In the genomic region with DNA sequence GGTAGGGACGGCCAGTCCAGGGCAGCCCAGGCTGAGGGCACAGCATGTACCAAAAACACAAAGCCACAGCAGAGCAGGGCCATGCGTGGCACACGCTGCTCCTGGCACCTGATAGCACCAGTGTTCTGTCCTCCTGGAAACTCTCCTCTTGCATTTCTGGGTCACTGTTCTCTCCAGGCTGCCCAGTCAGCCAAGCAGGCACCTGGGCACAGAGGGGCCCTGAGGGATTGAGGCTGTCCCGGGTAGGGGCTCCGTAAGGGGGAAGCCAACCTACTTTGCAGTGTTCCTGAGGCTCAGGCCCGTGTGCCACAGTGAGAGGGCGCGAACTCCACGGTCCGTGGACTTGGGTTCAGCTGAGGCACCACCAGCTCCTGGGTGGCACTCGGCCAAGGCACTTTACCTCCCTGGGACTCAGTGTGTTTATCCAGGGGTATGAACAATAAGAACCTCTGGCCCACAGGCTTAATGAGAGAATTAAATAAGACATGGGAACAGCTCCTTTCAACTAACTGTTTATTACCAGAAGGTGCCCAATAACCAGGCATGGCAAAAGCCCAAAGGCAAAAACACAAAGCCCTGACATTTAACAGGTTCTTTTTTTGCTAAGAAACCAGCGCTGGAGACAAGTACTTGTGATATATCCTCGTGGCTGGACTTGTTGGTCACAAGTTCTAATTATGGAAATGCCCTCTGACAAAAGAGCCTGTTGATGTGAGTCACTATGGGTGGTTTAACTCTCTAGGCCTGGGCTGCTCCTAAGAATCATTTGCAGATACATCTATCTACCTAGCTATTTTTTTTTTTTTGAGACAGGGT, we compare ENCODE assay signal across 8 cellular contexts.
DNase-seq lines count a peak whose midpoint lies in the region; ATAC-seq and TF ChIP-seq lines count a peak whose summit lies in the region.
"Not testable (repeated sequence)": the region's sequence is repeated elsewhere in the genome, so short reads cannot be mapped to it uniquely, and the experiment has no call there.

No MANE protein-coding gene starts in this region.

- H2AFZ ChIP-seq in KMS-11 (ENCODE audit: low read depth): peak overlapping the region; percentile 23

- H3K4me1 Mint-ChIP-seq in CD8-positive, alpha-beta memory T cell: peaks cover 31 to 32% (median 32%) of the 10 kb centered on the region in 3 donors
- H3K4me1 Mint-ChIP-seq in effector memory CD8-positive, alpha-beta T cell (ENCODE audit: low read depth in 2 of 2): peaks cover 23 to 28% of the 10 kb centered on the region in 2 donors
- peaks cover 32 to 43% of the 10 kb centered on the region in 2 donors for H3K4me1 Mint-ChIP-seq in natural killer cell treated with Interleukin-12 subunit alpha and Interleukin-12 subunit beta and Interleukin-15 and Interleukin-18, amount 100 ng/mL, for 72 hours (ENCODE audit: low read depth in 2 of 2)

- in situ Hi-C loops in Panc1 (cut with HindIII; ENCODE audit: low pct_unique_long_range_greater_than_20kb, low sequenced_read_pairs): not testable (repeated sequence)

- H3K27me3 Mint-ChIP-seq in CD8-positive, alpha-beta memory T cell; effector memory CD8-positive, alpha-beta T cell; natural killer cell treated with Interleukin-12 subunit alpha and Interleukin-12 subunit beta and Interleukin-15 and Interleukin-18, amount 100 ng/mL, for 72 hours: not testable (repeated sequence)

- H3K9ac ChIP-seq in KMS-11; adipocyte (ENCODE audit: low read length): not testable (repeated sequence)

- BruUV-seq in Panc1 (replicated peaks; lab: Mats Ljungman, UMichigan): not testable (repeated sequence)

- H3K27ac ChIP-seq in CD8-positive, alpha-beta memory T cell (ENCODE audit: low read depth, low read length); Panc1 (ENCODE audit: low read length): not testable (repeated sequence)
- peak overlapping the region; percentile 29 for H3K27ac ChIP-seq in KMS-11
- H3K27ac ChIP-seq in substantia nigra (ENCODE audit: low read depth, low read length, poor library complexity, severe bottlenecking): peak overlapping the region; percentile 53

- not testable (repeated sequence) for DNase-seq in CD8-positive, alpha-beta memory T cell; effector memory CD8-positive, alpha-beta T cell; natural killer cell treated with Interleukin-12 subunit alpha and Interleukin-12 subunit beta and Interleukin-15 and Interleukin-18, amount 100 ng/mL, for 72 hours (ENCODE audit: low spot score)
- DNase-seq in Panc1 (ENCODE audit: low read depth, low spot score) (peak; percentile 35), adipocyte (ENCODE audit: low read depth) (peak; percentile 54), left ventricle myocardium superior (peak; percentile 84), substantia nigra (lab: John Stamatoyannopoulos, UW) (peak in 37 of 49 donors; percentile 7 to 78 (median 46))

- POLR2A ChIA-PET in CD8-positive, alpha-beta memory T cell (lab: Charles Lee); Panc1 (lab: Charles Lee): not testable (repeated sequence)

- intact Hi-C loops in Panc1 (cut with micrococcal nuclease; ENCODE audit: unreplicated experiment); left ventricle myocardium superior (cut with micrococcal nuclease): not testable (repeated sequence)

- TF ChIP-seq CTCF in KMS-11 (conservative IDR thresholded peaks at IDR 0.05; ENCODE audit: low read depth, low read length); Panc1 (IDR thresholded peaks at IDR 0.05): not testable (repeated sequence)

- CTCF ChIA-PET in CD8-positive, alpha-beta memory T cell (lab: Charles Lee): not testable (repeated sequence)
- CTCF ChIA-PET in Panc1 (lab: Charles Lee): interaction anchor here (0.5 kb wide), 1 partner anchor 1892 kb away, joined by 4 read pairs; no protein-coding TSS in a partner anchor

- H3K79me2 ChIP-seq in KMS-11 (ENCODE audit: insufficient read depth, low read depth): not testable (repeated sequence)

- not testable (repeated sequence) for H4K20me1 ChIP-seq in KMS-11 (ENCODE audit: insufficient read depth)

- not testable (repeated sequence) for H3K4me3 ChIP-seq in CD8-positive, alpha-beta memory T cell (ENCODE audit: low read length); KMS-11 (IDR thresholded peaks at IDR 0.05; ENCODE audit: insufficient read depth, low read depth, low read length); Panc1 (ENCODE audit: low read depth in 2 of 2, low read length in 2 of 2); adipocyte (ENCODE audit: low read length)

- H3K4me3 Mint-ChIP-seq in CD8-positive, alpha-beta memory T cell; effector memory CD8-positive, alpha-beta T cell; natural killer cell treated with Interleukin-12 subunit alpha and Interleukin-12 subunit beta and Interleukin-15 and Interleukin-18, amount 100 ng/mL, for 72 hours: not testable (repeated sequence)

- H3K36me3 Mint-ChIP-seq in CD8-positive, alpha-beta memory T cell; natural killer cell treated with Interleukin-12 subunit alpha and Interleukin-12 subunit beta and Interleukin-15 and Interleukin-18, amount 100 ng/mL, for 72 hours: not testable (repeated sequence)
- peaks cover 23% of the 10 kb centered on the region for H3K36me3 Mint-ChIP-seq in effector memory CD8-positive, alpha-beta T cell (ENCODE audit: insufficient read depth)

- H3K36me3 ChIP-seq in CD8-positive, alpha-beta memory T cell (ENCODE audit: insufficient read depth, low read length); KMS-11 (ENCODE audit: insufficient read depth); Panc1 (ENCODE audit: control insufficient read depth, insufficient read depth, low read length); adipocyte (ENCODE audit: control insufficient read depth, insufficient read depth, low read length, severe bottlenecking): not testable (repeated sequence)

- not testable (repeated sequence) for H3K9me3 ChIP-seq in CD8-positive, alpha-beta memory T cell (ENCODE audit: low read length); Panc1 (ENCODE audit: control insufficient read depth, insufficient read depth, low read depth, low read length); adipocyte (ENCODE audit: control insufficient read depth, low read length)

- not testable (repeated sequence) for H3K9me3 Mint-ChIP-seq in CD8-positive, alpha-beta memory T cell; effector memory CD8-positive, alpha-beta T cell; natural killer cell treated with Interleukin-12 subunit alpha and Interleukin-12 subunit beta and Interleukin-15 and Interleukin-18, amount 100 ng/mL, for 72 hours

- H3K4me2 ChIP-seq in KMS-11: peak overlapping the region; percentile 3; the same call in 1 of the 2 replicates

- ATAC-seq in Panc1 (0 out of 2 replicates have a peak, but pooled peaks have one; percentile 24), left ventricle myocardium superior (peak; percentile 89)
- not testable (repeated sequence) for ATAC-seq in effector memory CD8-positive, alpha-beta T cell (replicated peaks)
- ATAC-seq in natural killer cell treated with Interleukin-12 subunit alpha and Interleukin-12 subunit beta and Interleukin-15 and Interleukin-18, amount 100 ng/mL, for 72 hours: peak in 1 of 2 donors; percentile 49

- peak overlapping the region in 5 of 8 donors; percentile 8 to 83 (median 66) for H3K27ac Mint-ChIP-seq in CD8-positive, alpha-beta memory T cell
- peak overlapping the region; percentile 51 to 91 for H3K27ac Mint-ChIP-seq in effector memory CD8-positive, alpha-beta T cell
- peak overlapping the region; percentile 68 to 92 for H3K27ac Mint-ChIP-seq in natural killer cell treated with Interleukin-12 subunit alpha and Interleukin-12 subunit beta and Interleukin-15 and Interleukin-18, amount 100 ng/mL, for 72 hours

- not testable (repeated sequence) for H3K27me3 ChIP-seq in CD8-positive, alpha-beta memory T cell (ENCODE audit: insufficient read depth, low read length, poor library complexity, severe bottlenecking); KMS-11 (ENCODE audit: insufficient read depth, low read depth); Panc1 (ENCODE audit: control insufficient read depth, insufficient read depth, low read length); adipocyte (replicated peaks; ENCODE audit: control insufficient read depth, insufficient read depth, low read length)

- H3K4me1 ChIP-seq in CD8-positive, alpha-beta memory T cell (ENCODE audit: insufficient read depth, low read length): peaks cover 35% of the 10 kb centered on the region
- H3K4me1 ChIP-seq in KMS-11 (ENCODE audit: low read depth, poor library complexity, severe bottlenecking) (peaks cover 46% of the 10 kb centered on the region), Panc1 (ENCODE audit: control insufficient read depth, insufficient read depth, low read length) (peaks cover 17% of the 10 kb centered on the region), adipocyte (ENCODE audit: control insufficient read depth, insufficient read depth, low read length) (peaks cover 12% of the 10 kb centered on the region)
